ENCODE assay signal across 29 cellular contexts in genomic region chr7:68030530-68030929, GRCh38.
DNase-seq lines count a peak whose midpoint lies in the region; ATAC-seq, FAIRE-seq and TF ChIP-seq lines count a peak whose summit lies in the region.
"Had no signal": no experiment of that assay in that cellular context is flagged by ENCODE, and none has a peak within 500 bp of the region (broad histone marks: within the 10 kb centered on the region; RNA-seq: fewer than 3 reads in every experiment).

No MANE protein-coding gene starts in this region.

- H2BK120ac ChIP-seq in H1 (replicated peaks; ENCODE audit: low read depth, low read length): no peak overlapping the region

- no peak for TF ChIP-seq CTCF in SK-N-SH (IDR thresholded peaks at IDR 0.05)
- no peak for TF ChIP-seq CTCF in H1 (IDR thresholded peaks at IDR 0.05; ENCODE audit: control extremely low read depth in 1 of 3, insufficient read depth in 1 of 3, low read depth in 1 of 3, low read length in 3 of 3)

- H3K18ac ChIP-seq in H1 (ENCODE audit: extremely low read depth, low read length): no peak overlapping the region

- TF ChIP-seq POLR2A in H1 (IDR thresholded peaks at IDR 0.05; ENCODE audit: control extremely low read depth in 1 of 2, low read depth in 2 of 2, low read length in 2 of 2): no peak

- H4K20me1 ChIP-seq in SK-N-SH (ENCODE audit: insufficient read depth): no peaks in the 10 kb centered on the region
- H4K20me1 ChIP-seq in H1 (replicated peaks in 1 of 2; ENCODE audit: control insufficient read depth in 1 of 2, insufficient read depth in 2 of 2, low read length in 2 of 2): no peaks in the 10 kb centered on the region
- H4K20me1 ChIP-seq: BLaER1; BLaER1 treated with 17β-estradiol and CSF1 and Interleukin-3, amounts not matched to agents 10 nM and 100 nM had no signal

- WGBS in SK-N-SH (ENCODE audit: low lambda C conversion rate): 13% methylated on average over 3 of the region's 3 CpGs
- 94% methylated on average over 3 of the region's 3 CpGs; no CpG with 5 or more reads in 1 of the 2 experiments for WGBS in H1 (ENCODE audit: extremely low coverage in 1 of 2, insufficient coverage in 1 of 2, insufficient read length in 1 of 2, insufficient replicate concordance in 2 of 2, low coverage in 1 of 2, low lambda C conversion rate in 2 of 2, missing lambda C conversion rate in 1 of 2), 2 experiments

- ATAC-seq in SK-N-SH treated with all-trans-retinoic acid at 6 μM for 48 hours (no peak), HG02884 (IDR thresholded peaks at IDR 0.05; ENCODE audit: unreplicated experiment) (no peak)
- ATAC-seq: A549; CD8-positive, alpha-beta T cell had no signal

- H3K4me1 ChIP-seq in SK-N-SH (ENCODE audit: control insufficient read depth in 1 of 2, insufficient read depth in 2 of 2, low read depth in 1 of 2, low read length in 1 of 2): no peaks in the 10 kb centered on the region
- no peaks in the 10 kb centered on the region for H3K4me1 ChIP-seq in H1 (replicated peaks in 1 of 4; ENCODE audit: control insufficient read depth in 3 of 4, insufficient read depth in 4 of 4, low read length in 3 of 4)
- H3K4me1 ChIP-seq: A549; BE2C; BLaER1; BLaER1 treated with 17β-estradiol and CSF1 and Interleukin-3, amounts not matched to agents 10 nM and 100 nM; Caco-2 had no signal

- H3K79me2 ChIP-seq in SK-N-SH (ENCODE audit: insufficient read depth) (no peaks in the 10 kb centered on the region), H1 (ENCODE audit: control insufficient read depth in 1 of 2, insufficient read depth in 2 of 2, low read length in 2 of 2) (no peaks in the 10 kb centered on the region)

- FAIRE-seq in H1 (lab: Jason Lieb, UNC): no peak
- FAIRE-seq: A204.1, A549, D721Med had no signal

- no peaks in the 10 kb centered on the region for H3K23me2 ChIP-seq in H1 (ENCODE audit: low read depth, low read length)

- no peak overlapping the region for H2AK5ac ChIP-seq in H1 (ENCODE audit: low read depth, low read length)

- no peaks in the 10 kb centered on the region for H3K79me1 ChIP-seq in H1 (ENCODE audit: low read depth, low read length)

- no peaks in the 10 kb centered on the region for H3K36me3 ChIP-seq in SK-N-SH (replicated peaks in 1 of 2; ENCODE audit: control insufficient read depth in 1 of 2, insufficient read depth in 2 of 2, low read length in 1 of 2)
- no peaks in the 10 kb centered on the region for H3K36me3 ChIP-seq in H1 (ENCODE audit: control insufficient read depth in 2 of 4, insufficient read depth in 4 of 4, low read length in 3 of 4)
- H3K36me3 ChIP-seq: BE2C; BLaER1; BLaER1 treated with 17β-estradiol and CSF1 and Interleukin-3, amounts not matched to agents 10 nM and 100 nM had no signal

- no peak overlapping the region for H3K4ac ChIP-seq in H1 (replicated peaks; ENCODE audit: insufficient read length, low read depth, low read length)

- TF ChIP-seq EP300 in SK-N-SH (IDR thresholded peaks at IDR 0.05; ENCODE audit: borderline replicate concordance in 1 of 2, low read depth in 1 of 2, low read length in 1 of 2): no peak
- TF ChIP-seq EP300 in H1 (IDR thresholded peaks at IDR 0.05; ENCODE audit: borderline replicate concordance in 1 of 2, low read depth in 2 of 2, low read length in 2 of 2): no peak

- no peak overlapping the region for H4K8ac ChIP-seq in H1 (ENCODE audit: extremely low read depth, insufficient read depth, low read length)

- no peaks in the 10 kb centered on the region; the same call in 1 of the 2 replicates for H3K9me3 ChIP-seq in SK-N-SH
- 0 out of 4 replicates have a peak, but pooled peaks cover 0 to 3% of the 10 kb centered on the region in 2 experiments for H3K9me3 ChIP-seq in H1 (ENCODE audit: insufficient read depth in 2 of 2, low read depth in 1 of 2, low read length in 1 of 2)

- POLR2A ChIA-PET in SK-N-SH (lab: Yijun Ruan, JAX): no interaction called here
- POLR2A ChIA-PET in H1 (lab: Charles Lee; ENCODE audit: partially characterized antibody): no interaction called here

- H3F3A ChIP-seq in SK-N-SH (replicated peaks; ENCODE audit: insufficient read depth): no peaks in the 10 kb centered on the region

- H2BK20ac ChIP-seq in H1 (ENCODE audit: low read length): no peak overlapping the region

- H3K56ac ChIP-seq in H1 (replicated peaks; ENCODE audit: insufficient read length, low read depth, low read length): no peak overlapping the region

- H2BK15ac ChIP-seq in H1 (ENCODE audit: low read length): no peak overlapping the region

- TF ChIP-seq RAD21 in SK-N-SH (IDR thresholded peaks at IDR 0.05; ENCODE audit: low read length) (no peak), H1 (IDR thresholded peaks at IDR 0.05 in 1 of 2, conservative IDR thresholded peaks at IDR 0.05 in 1 of 2; ENCODE audit: low read depth in 2 of 2, low read length in 2 of 2) (no peak)

- no peak overlapping the region for H4K5ac ChIP-seq in H1 (ENCODE audit: insufficient read length, low read depth, low read length)

- no peaks in the 10 kb centered on the region for H3K27me3 ChIP-seq in SK-N-SH (ENCODE audit: insufficient read depth)
- H3K27me3 ChIP-seq in H1 (replicated peaks in 1 of 4; ENCODE audit: control insufficient read depth in 3 of 4, extremely low read depth in 1 of 4, insufficient read depth in 3 of 4, low read length in 3 of 4): no peaks in the 10 kb centered on the region; a peak in 1 of 7 replicates
- H3K27me3 ChIP-seq: BE2C; BLaER1; BLaER1 treated with 17β-estradiol and CSF1 and Interleukin-3, amounts not matched to agents 10 nM and 100 nM had no signal

- H3K4me2 ChIP-seq in SK-N-SH: no peak overlapping the region
- no peak overlapping the region for H3K4me2 ChIP-seq in H1 (ENCODE audit: insufficient read depth in 1 of 2, low read depth in 2 of 2, low read length in 2 of 2)
- H3K4me2 ChIP-seq: A549; BLaER1; BLaER1 treated with 17β-estradiol and CSF1 and Interleukin-3, amounts not matched to agents 10 nM and 100 nM had no signal

- H2AFZ ChIP-seq in SK-N-SH (ENCODE audit: low read depth) (no peak overlapping the region), H1 (ENCODE audit: low read length) (no peak overlapping the region)

- no peak for DNase-seq in SK-N-SH
- DNase-seq in H1 (ENCODE audit: low read depth in 1 of 2, low spot score in 2 of 2): no peak
- DNase-seq: 8988T; ACHN; AML-193; BE2C; C1 segment of cervical spinal cord; Caco-2; Calu3; CD4-positive, alpha-beta memory T cell; CD4-positive, alpha-beta T cell; CD4-positive, CD25-positive, alpha-beta regulatory T cell; CD8-positive, alpha-beta memory T cell; CD8-positive, alpha-beta T cell; COR-L47; DMS 273 treated with DMSO at 0.1 percent for 48 hours; DMS153; DMS53; DND-41; EL had no signal

- H3K27ac ChIP-seq in SK-N-SH (ENCODE audit: low read depth in 2 of 2, low read length in 1 of 2): no peak overlapping the region
- no peak overlapping the region for H3K27ac ChIP-seq in H1 (ENCODE audit: low read depth, low read length)
- H3K27ac ChIP-seq: 22Rv1; A549; BLaER1; BLaER1 treated with 17β-estradiol and CSF1 and Interleukin-3, amounts not matched to agents 10 nM and 100 nM; C4-2B had no signal

- no peak overlapping the region for H2BK12ac ChIP-seq in H1 (ENCODE audit: low read depth, low read length)

- CTCF ChIA-PET in SK-N-SH (lab: Yijun Ruan, JAX) (interaction anchor here (1.0 kb wide), 1 partner anchor 71 kb away, joined by 3 read pairs; no protein-coding TSS in a partner anchor), H1 (lab: Charles Lee; ENCODE audit: partially characterized antibody) (interaction anchor here (0.5 kb wide), 1 partner anchor 404 kb away, joined by 3 read pairs; no protein-coding TSS in a partner anchor)

- H3K23ac ChIP-seq in H1 (ENCODE audit: insufficient read length): no peak overlapping the region

- no peak overlapping the region for H3K14ac ChIP-seq in H1 (ENCODE audit: insufficient read length)

- H2BK5ac ChIP-seq in H1 (ENCODE audit: low read depth, low read length): no peak overlapping the region

- H3K9me2 ChIP-seq in SK-N-SH: no peaks in the 10 kb centered on the region

- no peak overlapping the region for H3K9ac ChIP-seq in SK-N-SH
- no peak overlapping the region for H3K9ac ChIP-seq in H1 (replicated peaks in 1 of 4; ENCODE audit: extremely low read depth in 1 of 4, low read depth in 3 of 4, low read length in 3 of 4)
- H3K9ac ChIP-seq: BLaER1; BLaER1 treated with 17β-estradiol and CSF1 and Interleukin-3, amounts not matched to agents 10 nM and 100 nM had no signal

- H4K91ac ChIP-seq in H1 (replicated peaks; ENCODE audit: insufficient read length, low read length): no peak overlapping the region

- H3K4me3 ChIP-seq in SK-N-SH (ENCODE audit: low read depth in 2 of 2, low read length in 1 of 2): no peak overlapping the region
- H3K4me3 ChIP-seq in H1 (ENCODE audit: extremely low read depth in 1 of 4, insufficient read depth in 2 of 4, low read depth in 3 of 4, low read length in 4 of 4): no peak overlapping the region
- H3K4me3 ChIP-seq: A549; BLaER1; BLaER1 treated with 17β-estradiol and CSF1 and Interleukin-3, amounts not matched to agents 10 nM and 100 nM had no signal

TF ChIP-seq in SK-N-SH, 30 proteins besides CTCF, POLR2A, EP300 and RAD21 (continues in another document):
- no peak for TF ChIP-seq FOXM1 (IDR thresholded peaks at IDR 0.05; ENCODE audit: low read depth)
- no peak for TF ChIP-seq SMC3 (IDR thresholded peaks at IDR 0.05; ENCODE audit: low read depth, low read length)
- TF ChIP-seq NRF1 (IDR thresholded peaks at IDR 0.05; ENCODE audit: low read depth, low read length): no peak
- TF ChIP-seq FOSL2 (IDR thresholded peaks at IDR 0.05; ENCODE audit: borderline replicate concordance, low read depth): no peak
- no peak for TF ChIP-seq USF1 (IDR thresholded peaks at IDR 0.05; ENCODE audit: borderline replicate concordance, low read depth)
- no peak for TF ChIP-seq GATA2 (CRISPR knock-in tag; IDR thresholded peaks at IDR 0.05)

TF ChIP-seq in H1, 55 proteins besides CTCF, POLR2A, EP300 and RAD21:
- TF ChIP-seq SAP30 (IDR thresholded peaks at IDR 0.05; ENCODE audit: insufficient read depth, insufficient replicate concordance, low read length) (no peak), KDM1A (IDR thresholded peaks at IDR 0.05; ENCODE audit: borderline replicate concordance, low read length) (no peak), YY1 (IDR thresholded peaks at IDR 0.05; ENCODE audit: low read depth, low read length) (0 out of 2 replicates have a peak, but pooled peaks have one; percentile 40), HDAC2 (IDR thresholded peaks at IDR 0.05; ENCODE audit: borderline replicate concordance in 1 of 2, low read depth in 2 of 2, low read length in 2 of 2) (no peak)
